ENCODE assay signal across 24 cellular contexts in genomic region chr21:31288191-31288590, GRCh38. TPM values are rescaled to one million over a fixed set of nuclear protein-coding genes. Genes with fewer than 3 reads are reported as not detected.
DNase-seq lines count a peak whose midpoint lies in the region; ATAC-seq, FAIRE-seq and TF ChIP-seq lines count a peak whose summit lies in the region.
"Had no signal": no experiment of that assay in that cellular context is flagged by ENCODE, and none has a peak within 500 bp of the region (broad histone marks: within the 10 kb centered on the region; RNA-seq: fewer than 3 reads in every experiment).

No MANE protein-coding gene starts in this region.

- H2AFZ ChIP-seq in HepG2 (ENCODE audit: low read length), result no peak overlapping the region

- DNase-seq in HepG2 (ENCODE audit: low spot score) (no peak), right lobe of liver (no peak), EL (no peak), HAP-1 (ENCODE audit: low spot score in 2 of 2) (no peak)
- DNase-seq: 8988T; ACHN; BE2C; C1 segment of cervical spinal cord; CD4-positive, alpha-beta memory T cell; CD4-positive, CD25-positive, alpha-beta regulatory T cell; CD8-positive, alpha-beta memory T cell; COR-L47; DMS 273 treated with DMSO at 0.1 percent for 48 hours; DMS153; DMS53; DMS79; DND-41; GF-D8 had no signal

- in situ Hi-C loops in HepG2 (cut with HindIII; ENCODE audit: extremely low pct_ligation_motif_present, low pct_unique_long_range_greater_than_20kb), result no loop called here
- in situ Hi-C loops in HAP-1 (cut with MboI; ENCODE audit: low sequenced_read_pairs), result no loop called here

- H3K36me3 ChIP-seq in HepG2 (replicated peaks in 1 of 2; ENCODE audit: control insufficient read depth in 1 of 2, insufficient read depth in 2 of 2, low read length in 2 of 2) (no peaks in the 10 kb centered on the region), right lobe of liver (no peaks in the 10 kb centered on the region), HEK293 (ENCODE audit: control insufficient read depth in 2 of 2, insufficient read depth in 1 of 2, low read length in 2 of 2) (no peaks in the 10 kb centered on the region), HAP-1 (replicated peaks) (no peaks in the 10 kb centered on the region)
- H3K36me3 ChIP-seq: BE2C had no signal

- H3K79me2 ChIP-seq in HepG2 (ENCODE audit: insufficient read depth, low read length), result no peaks in the 10 kb centered on the region

- no peak for TF ChIP-seq RAD21 in HepG2 (CRISPR knock-in tag; IDR thresholded peaks at IDR 0.05)

- ATAC-seq in HepG2 (no peak), right lobe of liver (no peak)

- no peak for TF ChIP-seq POLR2A in HepG2 (IDR thresholded peaks at IDR 0.05; ENCODE audit: insufficient read depth in 1 of 2, low read depth in 2 of 2, low read length in 2 of 2)
- no peak for TF ChIP-seq POLR2A in right lobe of liver (IDR thresholded peaks at IDR 0.05)

- H3K27ac ChIP-seq in HepG2 (ENCODE audit: extremely low read length, insufficient read depth, low read length) (no peak overlapping the region), right lobe of liver (no peak overlapping the region), HEK293 (ENCODE audit: extremely low read depth, low read depth, low read length) (no peak overlapping the region)
- H3K27ac ChIP-seq: BLaER1 had no signal

- H3K4me3 ChIP-seq in HepG2 (replicated peaks in 1 of 3; ENCODE audit: insufficient read depth in 1 of 3, low read depth in 2 of 3, low read length in 3 of 3) (no peak overlapping the region), right lobe of liver (no peak overlapping the region), HEK293 (ENCODE audit: low read depth, low read length) (no peak overlapping the region), HAP-1 (no peak overlapping the region)
- H3K4me3 ChIP-seq: BLaER1 had no signal

- peaks cover 18% of the 10 kb centered on the region for H3K9me3 ChIP-seq in HepG2 (ENCODE audit: low read length)
- H3K9me3 ChIP-seq in right lobe of liver, result no peaks in the 10 kb centered on the region
- no peaks in the 10 kb centered on the region for H3K9me3 ChIP-seq in HEK293 (ENCODE audit: control insufficient read depth, insufficient read depth, low read depth, low read length)
- H3K9me3 ChIP-seq in HAP-1, result no peaks in the 10 kb centered on the region
- H3K9me3 ChIP-seq: BE2C had no signal

- H3K4me1 ChIP-seq in HepG2 (ENCODE audit: insufficient read depth, low read length), result no peaks in the 10 kb centered on the region
- no peaks in the 10 kb centered on the region for H3K4me1 ChIP-seq in right lobe of liver
- peaks cover 21% of the 10 kb centered on the region for H3K4me1 ChIP-seq in HEK293 (ENCODE audit: control insufficient read depth, insufficient read depth, low read length)
- no peaks in the 10 kb centered on the region for H3K4me1 ChIP-seq in HAP-1
- H3K4me1 ChIP-seq: BE2C had no signal

- no peak overlapping the region for H3K9ac ChIP-seq in HepG2 (ENCODE audit: insufficient read depth, low read depth, low read length)
- H3K9ac ChIP-seq: BLaER1 had no signal

- intact Hi-C loops in HepG2 (cut with micrococcal nuclease; ENCODE audit: unreplicated experiment), result no loop called here
- intact Hi-C loops in right lobe of liver (cut with DNase I), result no loop called here

- CTCF ChIA-PET in HepG2 (lab: Yijun Ruan, JAX; ENCODE audit: low intra/inter-chr PET ratio, low total read pairs) (no interaction called here), HEK293 (lab: Yijun Ruan, JAX) (interaction anchor here (0.5 kb wide), 1 partner anchor 318 kb away, joined by 4 read pairs; no protein-coding TSS in a partner anchor)

- POLR2A ChIA-PET in HepG2 (lab: Yijun Ruan, JAX), result no interaction called here
- POLR2A ChIA-PET in HEK293 (lab: Yijun Ruan, JAX), result no interaction called here

- H3K4me2 ChIP-seq in HepG2 (ENCODE audit: low read depth, low read length), result no peak overlapping the region
- H3K4me2 ChIP-seq: BLaER1 had no signal

- TF ChIP-seq EP300 in HepG2 (IDR thresholded peaks at IDR 0.05; ENCODE audit: low read depth in 2 of 2, low read length in 2 of 2) (no peak), HepG2 (CRISPR knock-in tag; IDR thresholded peaks at IDR 0.05; ENCODE audit: borderline replicate concordance) (no peak)

- TF ChIP-seq CTCF in HepG2 (CRISPR knock-in tag; IDR thresholded peaks at IDR 0.05) (no peak), right lobe of liver (IDR thresholded peaks at IDR 0.05) (no peak), HEK293 (tag by site-specific recombination; IDR thresholded peaks at IDR 0.05) (no peak)

- WGBS in HepG2 (ENCODE audit: low lambda C conversion rate), result 3% methylated on average over 3 of the region's 3 CpGs
- WGBS in right lobe of liver (ENCODE audit: insufficient coverage, low coverage, low lambda C conversion rate, missing lambda C conversion rate), result 93% methylated on average over 3 of the region's 3 CpGs

- H3K27me3 ChIP-seq in HepG2 (ENCODE audit: control insufficient read depth in 1 of 2, insufficient read depth in 2 of 2, low read length in 2 of 2) (no peaks in the 10 kb centered on the region), right lobe of liver (no peaks in the 10 kb centered on the region), HAP-1 (ENCODE audit: low read depth) (no peaks in the 10 kb centered on the region)
- H3K27me3 ChIP-seq: BE2C, BLaER1 had no signal

- H4K20me1 ChIP-seq in HepG2 (ENCODE audit: insufficient read depth, low read length), result no peaks in the 10 kb centered on the region
- H4K20me1 ChIP-seq: BLaER1 had no signal

- no TSS peak for BruUV-seq in HepG2 (replicated peaks; lab: Mats Ljungman, UMichigan)

- FAIRE-seq in HepG2 (lab: Jason Lieb, UNC), result no peak
- FAIRE-seq: A204.1, G401.6, GM12891, GM19239 had no signal

TF ChIP-seq in HepG2, 621 proteins besides CTCF, POLR2A, EP300 and RAD21:
- TF ChIP-seq ZFY (CRISPR knock-in tag; IDR thresholded peaks at IDR 0.05) (no peak), ZNF564 (CRISPR knock-in tag; IDR thresholded peaks at IDR 0.05) (peak; percentile 57; the same call in 1 of the 2 replicates)

TF ChIP-seq in HEK293, 187 proteins besides CTCF, POLR2A, EP300 and RAD21:
- TF ChIP-seq ZNF660 (tag by site-specific recombination; IDR thresholded peaks at IDR 0.05) (no peak), TRIM28 (IDR thresholded peaks at IDR 0.05; ENCODE audit: borderline replicate concordance, low read length) (peak; percentile 67; the same call in 1 of the 2 replicates), SETDB1 (IDR thresholded peaks at IDR 0.05; ENCODE audit: insufficient read length, low read length) (peak; percentile 50), ZNF10 (tag by site-specific recombination; IDR thresholded peaks at IDR 0.05) (0 out of 2 replicates have a peak, but pooled peaks have one; percentile 26), ZFP69B (tag by site-specific recombination; IDR thresholded peaks at IDR 0.05) (no peak), ELK4 (IDR thresholded peaks at IDR 0.05; ENCODE audit: borderline replicate concordance, low read depth, low read length) (no peak)

RNA-seq across cellular contexts. Expression of gene TIAM1, which starts 55.9 kb away (rescaled TPM):
- total RNA-seq in HepG2 (2016; rRNA removed; fragmentation: Illumina TruSeq; extraction: Trizol), result 0.07 and 0.24 TPM in 2 replicates
- 0.09 TPM in 1 of 2 replicates, not detected in the other for total RNA-seq in HepG2 (2016; cell fraction: cytosol; rRNA removed; fragmentation: Illumina TruSeq; extraction: Trizol; ENCODE audit: low read depth)
- 0.11 and 0.16 TPM in 2 replicates for total RNA-seq in HepG2 (2016; cell fraction: insoluble cytoplasmic fraction; rRNA removed; fragmentation: Illumina TruSeq; extraction: Trizol)
- total RNA-seq in HepG2 (2016; cell fraction: membrane; rRNA removed; fragmentation: Illumina TruSeq; extraction: Trizol), result 0.06 and 0.21 TPM in 2 replicates
- total RNA-seq in HepG2 (2016; cell fraction: nucleus; rRNA removed; fragmentation: Illumina TruSeq; extraction: Trizol), result 0.13 and 0.16 TPM in 2 replicates
- 0.13 and 0.24 TPM in 2 replicates for polyA plus RNA-seq in HepG2 (2011; rRNA removed)
- polyA plus RNA-seq in HepG2 (2011; cell fraction: cytosol; rRNA removed), result 0.08 and 0.10 TPM in 2 replicates
- 0.32 and 0.62 TPM in 2 replicates for polyA plus RNA-seq in HepG2 (2011; cell fraction: nucleus; rRNA removed)
- polyA plus RNA-seq in HepG2 (2012), result 0.25 and 0.35 TPM in 2 replicates
- not detected in 2 replicates for polyA plus RNA-seq in HepG2 (2016; cell fraction: cytosol; fragmentation: Illumina TruSeq; extraction: Trizol; ENCODE audit: low read depth)
- 0.28 TPM in 1 of 2 replicates, not detected in the other for polyA plus RNA-seq in HepG2 (2016; cell fraction: insoluble cytoplasmic fraction; fragmentation: Illumina TruSeq; extraction: Trizol; ENCODE audit: low read depth)
- not detected in 2 replicates for polyA plus RNA-seq in HepG2 (2016; cell fraction: membrane; fragmentation: Illumina TruSeq; extraction: Trizol; ENCODE audit: low read depth)
- polyA plus RNA-seq in HepG2 (2016; cell fraction: nucleus; fragmentation: Illumina TruSeq; extraction: Trizol; ENCODE audit: insufficient read depth, low read depth), result 0.13 TPM in 1 of 2 replicates, not detected in the other
- polyA minus RNA-seq in HepG2 (2011; rRNA and poly(A)+ RNA removed; ENCODE audit: low replicate concordance), result 0.88 TPM in 1 of 2 replicates, not detected in the other
- 0.30 TPM in 1 of 2 replicates, not detected in the other for polyA minus RNA-seq in HepG2 (2011; cell fraction: cytosol; rRNA and poly(A)+ RNA removed)
- 1.1 and 1.2 TPM in 2 replicates for polyA minus RNA-seq in HepG2 (2011; cell fraction: nucleus; rRNA and poly(A)+ RNA removed)
- total RNA-seq in right lobe of liver, result 10 to 100 TPM in 2 of 6 experiments, 1 to 10 TPM in 4; 4.8 to 12.5 (median 7.7) TPM

Comparison
In these comparisons a context has a peak if more than half of its experiments do, and no peak if none do; other contexts are left out.
1. Of the 63 proteins assayed by ChIP-seq in both HepG2 and HEK293: peak only in HepG2: none; only in HEK293: SETDB1 and ZNF10; in both: none; in neither: 61.